Comparison of ENCODE assay signal across 8 cellular contexts in genomic region chr12:81077686-81078441, GRCh38. TPM values are rescaled to one million over a fixed set of nuclear protein-coding genes. Genes with fewer than 3 reads are reported as not detected.
DNase-seq lines count a peak whose midpoint lies in the region; ATAC-seq and TF ChIP-seq lines count a peak whose summit lies in the region.

ACSS3 (plus strand) TSS chr12:81078079; CDS start chr12:81078121, 42 bp downstream.

- H3K9me3 ChIP-seq in HUES6 (ENCODE audit: control insufficient read depth, insufficient read depth, low read depth, low read length), result no peaks in the 10 kb centered on the region
- H3K9me3 ChIP-seq in stomach smooth muscle (ENCODE audit: control insufficient read depth in 2 of 2, low read length in 2 of 2), result no peaks in the 10 kb centered on the region
- peaks cover 0 to 5% (median 0%) of the 10 kb centered on the region in 3 experiments for H3K9me3 ChIP-seq in naive thymus-derived CD4-positive, alpha-beta T cell (ENCODE audit: control insufficient read depth in 2 of 3, low read length in 3 of 3)

- H3K27me3 Mint-ChIP-seq in naive thymus-derived CD4-positive, alpha-beta T cell, result peaks cover 18 to 35% (median 21%) of the 10 kb centered on the region in 5 donors

- H3K9ac ChIP-seq in HUES6 (ENCODE audit: low read length), result peak within 1 kb of the TSS; percentile 85
- peak within 1 kb of the TSS in 1 of 2 donors; percentile 45 for H3K9ac ChIP-seq in stomach smooth muscle (ENCODE audit: low read length in 2 of 2)

- TF ChIP-seq CTCF in choroid plexus epithelial cell (conservative IDR thresholded peaks at IDR 0.05; ENCODE audit: low read depth, low read length), result no peak

- DNase-seq in choroid plexus epithelial cell (ENCODE audit: low read depth) (peak; percentile 54), kidney tubule cell (ENCODE audit: low spot score) (peak; percentile 47), COLO829 (ENCODE audit: low spot score) (no peak)
- no peak for DNase-seq in activated CD8-positive, alpha-beta memory T cell treated with anti-CD3 and anti-CD28 coated beads, Interleukin-2, amount 50 U/mL, for 4 hours
- no peak for DNase-seq in naive thymus-derived CD4-positive, alpha-beta T cell

- peak within 1 kb of the TSS; percentile 39; the same call in 1 of the 2 replicates for H3K27ac ChIP-seq in HUES6 (ENCODE audit: low read depth, low read length)
- H3K27ac ChIP-seq in stomach smooth muscle (ENCODE audit: low read length), result no peak within 1 kb of the TSS
- no peak within 1 kb of the TSS for H3K27ac ChIP-seq in naive thymus-derived CD4-positive, alpha-beta T cell (ENCODE audit: low read depth, low read length)

- intact Hi-C loops in naive thymus-derived CD4-positive, alpha-beta T cell (cut with micrococcal nuclease), result no loop called here

- peaks cover 0 to 2% (median 0%) of the 10 kb centered on the region in 7 donors for H3K4me1 Mint-ChIP-seq in naive thymus-derived CD4-positive, alpha-beta T cell

- no peaks in the 10 kb centered on the region for H3K27me3 ChIP-seq in HUES6 (ENCODE audit: control insufficient read depth, insufficient read depth, low read length)
- H3K27me3 ChIP-seq in stomach smooth muscle (ENCODE audit: control insufficient read depth in 1 of 2, insufficient read depth in 2 of 2, low read length in 2 of 2), result peaks cover 10 to 21% of the 10 kb centered on the region in 2 donors
- H3K27me3 ChIP-seq in naive thymus-derived CD4-positive, alpha-beta T cell (ENCODE audit: control insufficient read depth in 2 of 2, insufficient read depth in 2 of 2, low read length in 2 of 2), result peaks cover 0 to 6% of the 10 kb centered on the region in 2 donors

- peaks cover 0 to 24% (median 6%) of the 10 kb centered on the region in 11 donors for H3K9me3 Mint-ChIP-seq in naive thymus-derived CD4-positive, alpha-beta T cell

- H3K36me3 ChIP-seq in HUES6 (ENCODE audit: control insufficient read depth, insufficient read depth, low read length), result no peaks in the 10 kb centered on the region
- no peaks in the 10 kb centered on the region for H3K36me3 ChIP-seq in stomach smooth muscle (ENCODE audit: control insufficient read depth in 2 of 2, insufficient read depth in 2 of 2, low read length in 2 of 2)
- H3K36me3 ChIP-seq in naive thymus-derived CD4-positive, alpha-beta T cell (ENCODE audit: control insufficient read depth in 2 of 3, insufficient read depth in 3 of 3, low read length in 3 of 3), result no peaks in the 10 kb centered on the region

- no peaks in the 10 kb centered on the region for H3K36me3 Mint-ChIP-seq in naive thymus-derived CD4-positive, alpha-beta T cell

- H3K27ac Mint-ChIP-seq in naive thymus-derived CD4-positive, alpha-beta T cell, result no peak within 1 kb of the TSS

- no peak within 1 kb of the TSS for H3K4me3 Mint-ChIP-seq in naive thymus-derived CD4-positive, alpha-beta T cell

- H3K4me1 ChIP-seq in HUES6 (ENCODE audit: control insufficient read depth, insufficient read depth, low read length) (peaks cover 39% of the 10 kb centered on the region), stomach smooth muscle (ENCODE audit: control insufficient read depth, insufficient read depth, low read length) (no peaks in the 10 kb centered on the region)
- H3K4me1 ChIP-seq in naive thymus-derived CD4-positive, alpha-beta T cell (ENCODE audit: control insufficient read depth in 2 of 2, insufficient read depth in 2 of 2, low read length in 2 of 2), result no peaks in the 10 kb centered on the region

- H3K4me3 ChIP-seq in HUES6 (ENCODE audit: low read depth, low read length) (peak within 1 kb of the TSS; percentile 91), choroid plexus epithelial cell (ENCODE audit: low read depth, low read length) (peak within 1 kb of the TSS; percentile 75), stomach smooth muscle (ENCODE audit: low read length in 2 of 2) (peak within 1 kb of the TSS; percentile 62 to 70)
- no peak within 1 kb of the TSS for H3K4me3 ChIP-seq in naive thymus-derived CD4-positive, alpha-beta T cell (ENCODE audit: low read length)

- POLR2A ChIA-PET in naive thymus-derived CD4-positive, alpha-beta T cell (lab: Charles Lee), result no interaction called here

- no peak for ATAC-seq in HG03196 (IDR thresholded peaks at IDR 0.05; ENCODE audit: unreplicated experiment)
- ATAC-seq in naive thymus-derived CD4-positive, alpha-beta T cell, result no peak

- CTCF ChIA-PET in naive thymus-derived CD4-positive, alpha-beta T cell (lab: Charles Lee), result no interaction called here

RNA-seq across cellular contexts. Expression of gene ACSS3, which starts in this region (rescaled TPM):
- under 1 TPM in 1 of 5 experiments, not detected in 4; 0.49 TPM for total RNA-seq in naive thymus-derived CD4-positive, alpha-beta T cell
- not detected for polyA plus RNA-seq in naive thymus-derived CD4-positive, alpha-beta T cell

Comparison
In these comparisons a context has a peak if more than half of its experiments do, and no peak if none do; other contexts are left out.
1. DNase-seq: peak in choroid plexus epithelial cell (single experiment) and kidney tubule cell (single experiment); none in COLO829 (single experiment), activated CD8-positive, alpha-beta memory T cell treated with anti-CD3 and anti-CD28 coated beads, Interleukin-2, amount 50 U/mL, for 4 hours (single experiment) and naive thymus-derived CD4-positive, alpha-beta T cell (0 of 9).